ENCODE assay signal across 1 cellular context in genomic region chr20:3436864-3437574, GRCh38.
TF ChIP-seq lines count a peak whose summit lies in the region.

No MANE protein-coding gene starts in this region.

TF ChIP-seq in HEK293, 187 proteins besides CTCF, POLR2A, EP300 and RAD21 (continued from another document):
- TF ChIP-seq PRDM10 (tag by site-specific recombination; IDR thresholded peaks at IDR 0.05) = no peak
- TF ChIP-seq MZF1 (tag by site-specific recombination; IDR thresholded peaks at IDR 0.05; ENCODE audit: borderline replicate concordance) = no peak
- no peak for TF ChIP-seq ZNF549 (tag by site-specific recombination; IDR thresholded peaks at IDR 0.05)
- no peak for TF ChIP-seq ZNF274 (IDR thresholded peaks at IDR 0.05; ENCODE audit: low read length)
- TF ChIP-seq ZNF274 (tag by site-specific recombination; IDR thresholded peaks at IDR 0.05; ENCODE audit: borderline replicate concordance) = no peak
- peak; percentile 81 for TF ChIP-seq ZNF121 (tag by site-specific recombination; IDR thresholded peaks at IDR 0.05)
- TF ChIP-seq BCL11B (tag by site-specific recombination; IDR thresholded peaks at IDR 0.05; ENCODE audit: low read depth) = peak; percentile 86
- TF ChIP-seq PRDM4 (tag by site-specific recombination; IDR thresholded peaks at IDR 0.05) = peak; percentile 62; the same call in 1 of the 2 replicates
- no peak for TF ChIP-seq ZNF16 (tag by site-specific recombination; IDR thresholded peaks at IDR 0.05; ENCODE audit: low read depth)
- TF ChIP-seq HOXD13 (CRISPR knock-in tag; IDR thresholded peaks at IDR 0.05; ENCODE audit: borderline replicate concordance) = peak; percentile 86
- TF ChIP-seq ZNF18 (tag by site-specific recombination; IDR thresholded peaks at IDR 0.05) = 0 out of 2 replicates have a peak, but pooled peaks have one; percentile 52
